In genomic region chr15:80418892-80419537, GRCh38 we compare ENCODE assay signal across 8 cellular contexts. TPM values are rescaled to one million over a fixed set of nuclear protein-coding genes. Genes with fewer than 3 reads are reported as not detected.
A peak's percentile ranks its signal among the peaks of the same experiment; 100 is the strongest.
DNase-seq lines count a peak whose midpoint lies in the region; ATAC-seq and TF ChIP-seq lines count a peak whose summit lies in the region.

No MANE protein-coding gene starts in this region.

- intact Hi-C loops in activated CD4-positive, alpha-beta T cell treated with anti-CD3 and anti-CD28 coated beads for 36 hours (cut with DNase I, micrococcal nuclease): no loop called here
- intact Hi-C loops in body of pancreas (cut with DNase I): no loop called here

- TF ChIP-seq CTCF in body of pancreas (IDR thresholded peaks at IDR 0.05): peak in 6 of 7 experiments; percentile 45 to 57 (median 49)

- no peak overlapping the region for H3K4me3 Mint-ChIP-seq in activated CD4-positive, alpha-beta T cell treated with anti-CD3 and anti-CD28 coated beads for 36 hours

- H3K4me1 ChIP-seq in body of pancreas: peaks cover 21% of the 10 kb centered on the region

- no peak for TF ChIP-seq POLR2A in body of pancreas (IDR thresholded peaks at IDR 0.05)

- no peak overlapping the region for H3K4me3 ChIP-seq in body of pancreas

- CTCF ChIA-PET in activated CD4-positive, alpha-beta T cell treated with anti-CD3 and anti-CD28 coated beads for 36 hours (lab: Charles Lee): interaction anchor here (0.7 to 0.9 kb wide), 2 partner anchors 29 to 396 kb away, joined by 3 read pairs; no protein-coding TSS in a partner anchor

- no peaks in the 10 kb centered on the region for H3K36me3 Mint-ChIP-seq in activated CD4-positive, alpha-beta T cell treated with anti-CD3 and anti-CD28 coated beads for 36 hours (ENCODE audit: low read depth)

- H3K36me3 ChIP-seq in body of pancreas (replicated peaks in 1 of 2; ENCODE audit: insufficient read depth in 1 of 2, low read depth in 2 of 2): no peaks in the 10 kb centered on the region

- peak overlapping the region in 2 of 4 donors; percentile 53 to 65 for H3K27ac ChIP-seq in body of pancreas

- H3K9me3 Mint-ChIP-seq in activated CD4-positive, alpha-beta T cell treated with anti-CD3 and anti-CD28 coated beads for 36 hours (ENCODE audit: low read depth): no peaks in the 10 kb centered on the region

- no peaks in the 10 kb centered on the region for H3K4me1 Mint-ChIP-seq in activated CD4-positive, alpha-beta T cell treated with anti-CD3 and anti-CD28 coated beads for 36 hours

- H3K27me3 ChIP-seq in body of pancreas: no peaks in the 10 kb centered on the region

- peaks cover 17% of the 10 kb centered on the region for H3K27me3 Mint-ChIP-seq in activated CD4-positive, alpha-beta T cell treated with anti-CD3 and anti-CD28 coated beads for 36 hours

- no peaks in the 10 kb centered on the region for H3K9me3 ChIP-seq in body of pancreas

- no peak for ATAC-seq in activated CD4-positive, alpha-beta T cell treated with anti-CD3 and anti-CD28 coated beads for 36 hours
- peak; percentile 54 for ATAC-seq in body of pancreas
- no peak for ATAC-seq in GM19328 (IDR thresholded peaks at IDR 0.05; ENCODE audit: unreplicated experiment)

- 40 to 41% methylated on average over 9 to 10 of the region's 10 CpGs for WGBS in body of pancreas, 2 donors

- H3K27ac Mint-ChIP-seq in activated CD4-positive, alpha-beta T cell treated with anti-CD3 and anti-CD28 coated beads for 36 hours: no peak overlapping the region

- POLR2A ChIA-PET in activated CD4-positive, alpha-beta T cell treated with anti-CD3 and anti-CD28 coated beads for 36 hours (lab: Charles Lee): no interaction called here

- peak; percentile 30 for DNase-seq in activated CD4-positive, alpha-beta T cell treated with anti-CD3 and anti-CD28 coated beads for 36 hours
- no peak for DNase-seq in activated CD4-positive, alpha-beta T cell treated with anti-CD3 and anti-CD28 coated beads, Interleukin-2, amount 50 U/mL, for 4 hours
- DNase-seq in NCI-H146 (lab: John Stamatoyannopoulos, UW) (peak; percentile 54), body of pancreas (peak; percentile 35 to 57 (median 51)), left kidney (ENCODE audit: low read depth, low spot score) (peak; percentile 64), NCI-H1048 (lab: John Stamatoyannopoulos, UW) (no peak)
- DNase-seq in stimulated activated naive CD4-positive, alpha-beta T cell treated with Interleukin-2 at 50 U/mL for 16 hours (lab: John Stamatoyannopoulos, UW): no peak

RNA-seq across cellular contexts. Expression of gene ARNT2, which starts 14.8 kb away (rescaled TPM):
- under 1 TPM; 0.05 to 0.19 TPM for total RNA-seq in activated CD4-positive, alpha-beta T cell treated with anti-CD3 and anti-CD28 coated beads for 36 hours
- total RNA-seq in body of pancreas: 1 to 10 TPM; 5.3 to 5.4 TPM

Comparison
In these comparisons a context has a peak if more than half of its experiments do, and no peak if none do; other contexts are left out.
1. DNase-seq: peak in activated CD4-positive, alpha-beta T cell treated with anti-CD3 and anti-CD28 coated beads for 36 hours (single experiment), NCI-H146 (single experiment), body of pancreas (4 of 4) and left kidney (single experiment); none in activated CD4-positive, alpha-beta T cell treated with anti-CD3 and anti-CD28 coated beads, Interleukin-2, amount 50 U/mL, for 4 hours (0 of 2), stimulated activated naive CD4-positive, alpha-beta T cell treated with Interleukin-2 at 50 U/mL for 16 hours (single experiment) and NCI-H1048 (single experiment).
2. RNA of gene ARNT2, which starts 14.8 kb away (total RNA-seq): 5.3 to 5.4 TPM in body of pancreas; 0.05 to 0.19 TPM in activated CD4-positive, alpha-beta T cell treated with anti-CD3 and anti-CD28 coated beads for 36 hours; every median in the first group is over 4 times any median in the second.